In genomic region chr2:85744055-85744454, GRCh38 we compare ENCODE assay signal across 22 cellular contexts. TPM values are rescaled to one million over a fixed set of nuclear protein-coding genes. Genes with fewer than 3 reads are reported as not detected.
A peak's percentile ranks its signal among the peaks of the same experiment; 100 is the strongest.
DNase-seq lines count a peak whose midpoint lies in the region; ATAC-seq and TF ChIP-seq lines count a peak whose summit lies in the region.
"Had no signal": no experiment of that assay in that cellular context is flagged by ENCODE, and none has a peak within 500 bp of the region (broad histone marks: within the 10 kb centered on the region; RNA-seq: fewer than 3 reads in every experiment).

No MANE protein-coding gene starts in this region.

- peaks cover 89% of the 10 kb centered on the region for H3K4me1 Mint-ChIP-seq in brain
- H3K4me1 Mint-ChIP-seq in nephron progenitor cell, result peaks cover 59% of the 10 kb centered on the region
- H3K4me1 Mint-ChIP-seq in effector memory CD8-positive, alpha-beta T cell (ENCODE audit: low read depth in 2 of 2), result no peaks in the 10 kb centered on the region
- H3K4me1 Mint-ChIP-seq: immature natural killer cell had no signal

- ATAC-seq in HCT116, result no peak
- no peak for ATAC-seq in thoracic aorta (ENCODE audit: insufficient number of reproducible peaks, low FRiP score, low read depth)
- no peak for ATAC-seq in effector memory CD8-positive, alpha-beta T cell (replicated peaks)
- ATAC-seq in GM18870 (IDR thresholded peaks at IDR 0.05; ENCODE audit: unreplicated experiment), result no peak
- ATAC-seq: mucosa of descending colon, WTC11 had no signal

- H3K9me3 Mint-ChIP-seq in brain (peaks cover 0 to 12% (median 4%) of the 10 kb centered on the region in 5 experiments), nephron progenitor cell (peaks cover 14% of the 10 kb centered on the region)
- no peaks in the 10 kb centered on the region for H3K9me3 Mint-ChIP-seq in effector memory CD8-positive, alpha-beta T cell
- H3K9me3 Mint-ChIP-seq: immature natural killer cell, WTC11 had no signal

- POLR2A ChIA-PET in HCT116 (lab: Charles Lee), result no interaction called here

- CTCF ChIA-PET in HCT116 (lab: Charles Lee), result interaction anchor here (2.4 kb wide), 1 partner anchor 15 kb away, joined by 6 read pairs; no protein-coding TSS in a partner anchor

- TF ChIP-seq CTCF in HCT116 (IDR thresholded peaks at IDR 0.05 in 2 of 3, conservative IDR thresholded peaks at IDR 0.05 in 1 of 3; ENCODE audit: borderline replicate concordance in 1 of 3, insufficient read depth in 1 of 3, low read depth in 2 of 3, low read length in 2 of 3) (no peak), brain (conservative IDR thresholded peaks at IDR 0.05) (no peak), nephron progenitor cell (IDR thresholded peaks at IDR 0.05) (no peak), thoracic aorta (IDR thresholded peaks at IDR 0.05) (no peak), BE2C (IDR thresholded peaks at IDR 0.05; ENCODE audit: low read depth, low read length) (no peak)

- no peaks in the 10 kb centered on the region for H3K9me3 ChIP-seq in HCT116 (ENCODE audit: control insufficient read depth in 1 of 2, insufficient read depth in 1 of 2, low read depth in 1 of 2, low read length in 2 of 2)
- H3K9me3 ChIP-seq in thoracic aorta, result no peaks in the 10 kb centered on the region
- H3K9me3 ChIP-seq in BE2C, result no peaks in the 10 kb centered on the region
- H3K9me3 ChIP-seq: mucosa of descending colon had no signal

- no peak overlapping the region for H2AFZ ChIP-seq in HCT116 (ENCODE audit: low read depth, low read length, poor library complexity, severe bottlenecking)

- peaks cover 6% of the 10 kb centered on the region; the same call in 1 of the 2 replicates for H3K27me3 ChIP-seq in HCT116 (ENCODE audit: insufficient read depth, low read length)
- no peaks in the 10 kb centered on the region for H3K27me3 ChIP-seq in thoracic aorta (replicated peaks; ENCODE audit: insufficient read depth)
- H3K27me3 ChIP-seq in BE2C, result no peaks in the 10 kb centered on the region

- H3K4me2 ChIP-seq in HCT116 (ENCODE audit: low read length), result peak overlapping the region; percentile 63; the same call in 1 of the 2 replicates

- H3K4me3 ChIP-seq in HCT116 (replicated peaks in 1 of 2; ENCODE audit: low read depth in 1 of 2, low read length in 2 of 2), result no peak overlapping the region
- H3K4me3 ChIP-seq in thoracic aorta, result no peak overlapping the region
- no peak overlapping the region for H3K4me3 ChIP-seq in BE2C (ENCODE audit: low read depth, low read length)
- H3K4me3 ChIP-seq: mucosa of descending colon had no signal

- RAD21 ChIA-PET in HCT116 (lab: Charles Lee; ENCODE audit: low non-redundant PET in 1 of 2, low total read pairs in 2 of 2, uncharacterized antibody in 2 of 2, unreplicated experiment in 2 of 2), result no interaction called here

- H3K4me3 Mint-ChIP-seq in brain, result peak overlapping the region in 2 of 5 experiments; percentile 29 to 49
- peak overlapping the region; percentile 15 for H3K4me3 Mint-ChIP-seq in nephron progenitor cell
- no peak overlapping the region for H3K4me3 Mint-ChIP-seq in effector memory CD8-positive, alpha-beta T cell
- H3K4me3 Mint-ChIP-seq: endodermal cell, immature natural killer cell, WTC11 had no signal

- no peaks in the 10 kb centered on the region for H3K36me3 ChIP-seq in HCT116 (ENCODE audit: control insufficient read depth in 1 of 2, insufficient read depth in 2 of 2, low read length in 2 of 2)
- no peaks in the 10 kb centered on the region for H3K36me3 ChIP-seq in thoracic aorta
- H3K36me3 ChIP-seq in BE2C, result no peaks in the 10 kb centered on the region

- H3K27me3 Mint-ChIP-seq in brain, result peaks cover 10% of the 10 kb centered on the region
- H3K27me3 Mint-ChIP-seq in nephron progenitor cell (ENCODE audit: low read depth, poor library complexity), result peaks cover 25% of the 10 kb centered on the region
- peaks cover 83 to 92% of the 10 kb centered on the region in 2 donors for H3K27me3 Mint-ChIP-seq in effector memory CD8-positive, alpha-beta T cell

- no peak for TF ChIP-seq RAD21 in HCT116 (IDR thresholded peaks at IDR 0.05; ENCODE audit: low read depth)

- no peak overlapping the region for H3K27ac ChIP-seq in HCT116 (ENCODE audit: low read depth, low read length)
- H3K27ac ChIP-seq in thoracic aorta, result peak overlapping the region; percentile 93 to 98

- no peak overlapping the region for H3K9ac ChIP-seq in HCT116 (ENCODE audit: low read length)

- BruUV-seq in HCT116 (replicated peaks; lab: Mats Ljungman, UMichigan), result no TSS peak

- H3K36me3 Mint-ChIP-seq in brain (no peaks in the 10 kb centered on the region), nephron progenitor cell (ENCODE audit: low read depth) (peaks cover 6% of the 10 kb centered on the region)
- H3K36me3 Mint-ChIP-seq in effector memory CD8-positive, alpha-beta T cell (ENCODE audit: insufficient read depth), result no peaks in the 10 kb centered on the region
- H3K36me3 Mint-ChIP-seq: CD14-positive monocyte, immature natural killer cell, WTC11 had no signal

- H3K4me1 ChIP-seq in HCT116 (ENCODE audit: control insufficient read depth in 1 of 2, insufficient read depth in 2 of 2, low read length in 2 of 2) (peaks cover 33 to 40% of the 10 kb centered on the region in 2 experiments), thoracic aorta (ENCODE audit: control insufficient read depth in 1 of 2, low read depth in 2 of 2) (peaks cover 54 to 84% of the 10 kb centered on the region in 2 donors), BE2C (peaks cover 30% of the 10 kb centered on the region)

- no peaks in the 10 kb centered on the region for H4K20me1 ChIP-seq in HCT116 (ENCODE audit: insufficient read depth)

- H3K27ac Mint-ChIP-seq in brain (peak overlapping the region; percentile 61 to 99 (median 75)), nephron progenitor cell (no peak overlapping the region)
- H3K27ac Mint-ChIP-seq in effector memory CD8-positive, alpha-beta T cell, result no peak overlapping the region
- H3K27ac Mint-ChIP-seq: CD14-positive monocyte, endodermal cell, immature natural killer cell, WTC11 had no signal

- TF ChIP-seq POLR2A in HCT116 (IDR thresholded peaks at IDR 0.05; ENCODE audit: borderline replicate concordance, extremely low read depth, insufficient read depth, insufficient read length), result no peak

- H3K9me2 ChIP-seq in HCT116 (ENCODE audit: insufficient read depth), result no peaks in the 10 kb centered on the region

- DNase-seq in HCT116 (ENCODE audit: low read depth, low spot score) (no peak), nephron progenitor cell (no peak), thoracic aorta (ENCODE audit: low spot score) (no peak), SIG-M5 treated with dmso at 0.1 percent for 504 hours (lab: John Stamatoyannopoulos, UW; ENCODE audit: unreplicated experiment) (no peak), BE2C (no peak)
- no peak for DNase-seq in effector memory CD8-positive, alpha-beta T cell
- DNase-seq: activated gamma-delta T cell; endodermal cell; H7; immature natural killer cell; mucosa of descending colon; NCI-H146; stimulated activated CD4-positive, alpha-beta T cell treated with anti-CD3 and anti-CD28 coated beads, Interleukin-4, amount 100 ng/mL, for 24 hours had no signal

- intact Hi-C loops in HCT116 (cut with micrococcal nuclease), result no loop called here

- no peaks in the 10 kb centered on the region for H3K79me2 ChIP-seq in HCT116 (ENCODE audit: insufficient read depth, low read length)

TF ChIP-seq in HCT116, 20 proteins besides CTCF, POLR2A, EP300 and RAD21 (continues in another document):
- TF ChIP-seq EZH2phosphoT487 (IDR thresholded peaks at IDR 0.05; ENCODE audit: borderline replicate concordance) (no peak), JUND (IDR thresholded peaks at IDR 0.05) (no peak), FOSL1 (IDR thresholded peaks at IDR 0.05; ENCODE audit: low read depth) (no peak), REST (IDR thresholded peaks at IDR 0.05; ENCODE audit: low read depth) (no peak), ATF3 (IDR thresholded peaks at IDR 0.05) (no peak), CEBPB (IDR thresholded peaks at IDR 0.05; ENCODE audit: low read depth) (no peak), MAX (IDR thresholded peaks at IDR 0.05) (no peak)

RNA-seq across cellular contexts. Expression of gene ATOH8, which starts 9.7 kb away (rescaled TPM):
- total RNA-seq in HCT116 (2021; ENCODE audit: unreplicated experiment) (0.74 TPM), thoracic aorta (100 to 1,000 TPM in 1 of 2 donors, 10 to 100 TPM in 1; 78.4 to 207 TPM)
- polyA plus RNA-seq in HCT116 (2012), result 0.21 and 0.30 TPM in 2 replicates
- 15.8 TPM for polyA plus RNA-seq in brain (ENCODE audit: insufficient read depth, low read depth, low replicate concordance)
- polyA plus RNA-seq in BE2C (2012; ENCODE audit: insufficient read depth, insufficient read length, low read depth), result 1.0 TPM
- total RNA-seq: activated CD8-positive, alpha-beta memory T cell treated with anti-CD3 and anti-CD28 coated beads for 36 hours had no signal
- polyA plus RNA-seq: immature natural killer cell had no signal

RNA-seq across cellular contexts. Expression of gene GNLY, which starts 49.9 kb away (rescaled TPM):
- total RNA-seq in HCT116 (2021; ENCODE audit: unreplicated experiment) (0.74 TPM), thoracic aorta (1 to 10 TPM; 1.5 to 8.5 TPM)
- polyA plus RNA-seq in HCT116 (2012), result 0.09 and 0.17 TPM in 2 replicates
- polyA plus RNA-seq in brain (ENCODE audit: insufficient read depth, low read depth, low replicate concordance), result 4.5 TPM
- polyA plus RNA-seq in BE2C (2012; ENCODE audit: insufficient read depth, insufficient read length, low read depth), result 1.0 TPM
- total RNA-seq: bronchial epithelial cell, endodermal cell, frontal cortex, H7, OCI-LY7, pulmonary artery endothelial cell, WTC11 had no signal

Comparison
In these comparisons a context has a peak if more than half of its experiments do, and no peak if none do; other contexts are left out.
1. H3K27ac Mint-ChIP-seq: peak in brain (5 of 5); none in nephron progenitor cell (single experiment) and effector memory CD8-positive, alpha-beta T cell (0 of 2).
2. RNA of gene ATOH8, which starts 9.7 kb away (total RNA-seq): 78.4 to 207 TPM in thoracic aorta; 0.74 TPM in HCT116 (single experiment); every median in the first group is over 10 times any median in the second.